ENCODE assay signal across 8 cellular contexts in genomic region chr10:3452234-3452633, GRCh38.
DNase-seq lines count a peak whose midpoint lies in the region; ATAC-seq and TF ChIP-seq lines count a peak whose summit lies in the region.

No MANE protein-coding gene starts in this region.

- H3K9me3 ChIP-seq in AG04450 (ENCODE audit: control insufficient read depth, insufficient read depth, low read length): no peaks in the 10 kb centered on the region
- H3K9me3 ChIP-seq in naive thymus-derived CD4-positive, alpha-beta T cell (ENCODE audit: control insufficient read depth in 2 of 3, low read length in 3 of 3): no peaks in the 10 kb centered on the region

- peak overlapping the region in 1 of 10 donors; percentile 57 for H3K4me3 Mint-ChIP-seq in naive thymus-derived CD4-positive, alpha-beta T cell
- no peak overlapping the region for H3K4me3 Mint-ChIP-seq in stimulated activated naive CD8-positive, alpha-beta T cell treated with anti-CD3 and anti-CD28 coated beads, Interleukin-15, amount 100 ng/mL, for 72 hours

- H3K27me3 Mint-ChIP-seq in naive thymus-derived CD4-positive, alpha-beta T cell: peaks cover 0 to 32% (median 0%) of the 10 kb centered on the region in 5 donors
- peaks cover 20% of the 10 kb centered on the region for H3K27me3 Mint-ChIP-seq in stimulated activated naive CD8-positive, alpha-beta T cell treated with anti-CD3 and anti-CD28 coated beads, Interleukin-15, amount 100 ng/mL, for 72 hours

- H3K27me3 ChIP-seq in AG04450 (ENCODE audit: control insufficient read depth, insufficient read depth, low read length): no peaks in the 10 kb centered on the region
- H3K27me3 ChIP-seq in naive thymus-derived CD4-positive, alpha-beta T cell (ENCODE audit: control insufficient read depth in 2 of 2, insufficient read depth in 2 of 2, low read length in 2 of 2): peaks cover 0 to 6% of the 10 kb centered on the region in 2 donors

- peak overlapping the region; percentile 97 for H3K27ac ChIP-seq in AG04450 (ENCODE audit: low read depth, low read length)
- peak overlapping the region; percentile 51 for H3K27ac ChIP-seq in naive thymus-derived CD4-positive, alpha-beta T cell (ENCODE audit: low read depth, low read length)

- H3K4me1 ChIP-seq in naive thymus-derived CD4-positive, alpha-beta T cell (ENCODE audit: control insufficient read depth in 2 of 2, insufficient read depth in 2 of 2, low read length in 2 of 2): peaks cover 0 to 38% of the 10 kb centered on the region in 2 donors

- H3K4me3 ChIP-seq in AG04450 (ENCODE audit: low read depth, low read length): peak overlapping the region; percentile 27; the same call in 1 of the 2 replicates
- peak overlapping the region; percentile 20 for H3K4me3 ChIP-seq in fibroblast of mammary gland (ENCODE audit: control insufficient read depth, low read depth, low read length)
- no peak overlapping the region for H3K4me3 ChIP-seq in naive thymus-derived CD4-positive, alpha-beta T cell (ENCODE audit: low read length)

- H3K9me3 Mint-ChIP-seq in naive thymus-derived CD4-positive, alpha-beta T cell: peaks cover 0 to 5% (median 0%) of the 10 kb centered on the region in 11 donors
- H3K9me3 Mint-ChIP-seq in stimulated activated naive CD8-positive, alpha-beta T cell treated with anti-CD3 and anti-CD28 coated beads, Interleukin-15, amount 100 ng/mL, for 72 hours: peaks cover 0 to 12% of the 10 kb centered on the region in 2 donors

- intact Hi-C loops in naive thymus-derived CD4-positive, alpha-beta T cell (cut with micrococcal nuclease): loop anchor here (1.0 to 10.0 kb wide), 7 partner anchors 217 to 1204 kb away; no protein-coding TSS in a partner anchor

- H3K4me1 Mint-ChIP-seq in naive thymus-derived CD4-positive, alpha-beta T cell: peaks cover 7 to 48% (median 36%) of the 10 kb centered on the region in 7 donors
- H3K4me1 Mint-ChIP-seq in stimulated activated naive CD8-positive, alpha-beta T cell treated with anti-CD3 and anti-CD28 coated beads, Interleukin-15, amount 100 ng/mL, for 72 hours: peaks cover 11% of the 10 kb centered on the region

- peak; percentile 94 for DNase-seq in AG04450 (ENCODE audit: low read depth, low spot score)
- DNase-seq in RPMI7951 (ENCODE audit: low read depth): peak; percentile 99
- peak; percentile 97 for DNase-seq in fibroblast of mammary gland (ENCODE audit: low read depth)
- peak in 6 of 9 donors; percentile 18 to 56 (median 24) for DNase-seq in naive thymus-derived CD4-positive, alpha-beta T cell
- no peak for DNase-seq in retina
- no peak for DNase-seq in stimulated activated naive CD8-positive, alpha-beta T cell treated with anti-CD3 and anti-CD28 coated beads, Interleukin-15, amount 100 ng/mL, for 72 hours

- no peaks in the 10 kb centered on the region for H3K36me3 ChIP-seq in naive thymus-derived CD4-positive, alpha-beta T cell (ENCODE audit: control insufficient read depth in 2 of 3, insufficient read depth in 3 of 3, low read length in 3 of 3)

- H3K27ac Mint-ChIP-seq in naive thymus-derived CD4-positive, alpha-beta T cell: peak overlapping the region in 8 of 9 donors; percentile 16 to 88 (median 78)
- H3K27ac Mint-ChIP-seq in stimulated activated naive CD8-positive, alpha-beta T cell treated with anti-CD3 and anti-CD28 coated beads, Interleukin-15, amount 100 ng/mL, for 72 hours: no peak overlapping the region

- CTCF ChIA-PET in AG04450 (lab: Charles Lee): interaction anchor here (0.5 to 1.7 kb wide), 5 partner anchors 9 to 1358 kb away, joined by 3 to 7 read pairs (median 4); no protein-coding TSS in a partner anchor
- CTCF ChIA-PET in naive thymus-derived CD4-positive, alpha-beta T cell (lab: Charles Lee): interaction anchor here (0.6 to 1.5 kb wide), 8 partner anchors 56 to 1206 kb away, joined by 3 to 4 read pairs (median 3); no protein-coding TSS in a partner anchor

- ATAC-seq in naive thymus-derived CD4-positive, alpha-beta T cell: no peak
- ATAC-seq in HG03521 (IDR thresholded peaks at IDR 0.05; ENCODE audit: unreplicated experiment) (no peak), HG03175 (IDR thresholded peaks at IDR 0.05; ENCODE audit: unreplicated experiment) (no peak)
- ATAC-seq in stimulated activated naive CD8-positive, alpha-beta T cell treated with anti-CD3 and anti-CD28 coated beads, Interleukin-15, amount 100 ng/mL, for 72 hours: no peak

- H3K36me3 Mint-ChIP-seq in naive thymus-derived CD4-positive, alpha-beta T cell: peaks cover 0 to 3% (median 0%) of the 10 kb centered on the region in 5 donors

- TF ChIP-seq CTCF in AG04450 (IDR thresholded peaks at IDR 0.05; ENCODE audit: low read depth, low read length) (peak; percentile 71), fibroblast of mammary gland (conservative IDR thresholded peaks at IDR 0.05; ENCODE audit: control insufficient read depth, insufficient read depth, low read depth, low read length) (peak; percentile 72)

- POLR2A ChIA-PET in AG04450 (lab: Yijun Ruan, JAX): interaction anchor here (0.6 to 2.3 kb wide), 10 partner anchors 16 to 892 kb away, joined by 3 to 13 read pairs (median 4); partner anchors contain the start of gene KLF6
- POLR2A ChIA-PET in naive thymus-derived CD4-positive, alpha-beta T cell (lab: Charles Lee): interaction anchor here (1.0 to 6.3 kb wide), 5 partner anchors 9 to 331 kb away, joined by 3 to 59 read pairs (median 3); partner anchors contain the start of gene KLF6

Comparison
In these comparisons a context has a peak if more than half of its experiments do, and no peak if none do; other contexts are left out.
1. DNase-seq: peak in AG04450 (single experiment), RPMI7951 (single experiment), fibroblast of mammary gland (single experiment) and naive thymus-derived CD4-positive, alpha-beta T cell (6 of 9); none in retina (single experiment) and stimulated activated naive CD8-positive, alpha-beta T cell treated with anti-CD3 and anti-CD28 coated beads, Interleukin-15, amount 100 ng/mL, for 72 hours (0 of 2).
2. H3K27ac Mint-ChIP-seq: peak in naive thymus-derived CD4-positive, alpha-beta T cell (8 of 9); none in stimulated activated naive CD8-positive, alpha-beta T cell treated with anti-CD3 and anti-CD28 coated beads, Interleukin-15, amount 100 ng/mL, for 72 hours (0 of 2).